ENCODE assay signal across 12 cellular contexts in genomic region chr16:88752386-88753002, GRCh38. TPM values are rescaled to one million over a fixed set of nuclear protein-coding genes. Genes with fewer than 3 reads are reported as not detected.
DNase-seq lines count a peak whose midpoint lies in the region; TF ChIP-seq lines count a peak whose summit lies in the region.
"Had no signal": no experiment of that assay in that cellular context is flagged by ENCODE, and none has a peak within 500 bp of the region (broad histone marks: within the 10 kb centered on the region; RNA-seq: fewer than 3 reads in every experiment).

No MANE protein-coding gene starts in this region.

- TF ChIP-seq CTCF in HEK293 (tag by site-specific recombination; IDR thresholded peaks at IDR 0.05) (no peak), neural progenitor cell (IDR thresholded peaks at IDR 0.05) (no peak)

- H3K9me3 Mint-ChIP-seq in activated naive CD4-positive, alpha-beta T cell treated with anti-CD3 and anti-CD28 coated beads, Interleukin-2, amount 50 U/mL, for 24 hours = no peaks in the 10 kb centered on the region
- H3K9me3 Mint-ChIP-seq in neural progenitor cell = no peaks in the 10 kb centered on the region
- H3K9me3 Mint-ChIP-seq: CD8-positive, alpha-beta T cell had no signal

- no peaks in the 10 kb centered on the region for H3K9me2 ChIP-seq in GM23248 (ENCODE audit: insufficient read depth)

- peak overlapping the region; percentile 41 for H3K27ac Mint-ChIP-seq in activated naive CD4-positive, alpha-beta T cell treated with anti-CD3 and anti-CD28 coated beads, Interleukin-2, amount 50 U/mL, for 24 hours
- peak overlapping the region; percentile 66 for H3K27ac Mint-ChIP-seq in neural progenitor cell
- H3K27ac Mint-ChIP-seq: CD8-positive, alpha-beta T cell had no signal

- H2AFZ ChIP-seq in neural progenitor cell (replicated peaks) (no peak overlapping the region), GM23248 (no peak overlapping the region)

- H3K4me3 Mint-ChIP-seq in activated naive CD4-positive, alpha-beta T cell treated with anti-CD3 and anti-CD28 coated beads, Interleukin-2, amount 50 U/mL, for 24 hours = no peak overlapping the region
- no peak overlapping the region for H3K4me3 Mint-ChIP-seq in neural progenitor cell
- H3K4me3 Mint-ChIP-seq: CD8-positive, alpha-beta T cell had no signal

- peaks cover 4% of the 10 kb centered on the region for H3K4me1 Mint-ChIP-seq in activated naive CD4-positive, alpha-beta T cell treated with anti-CD3 and anti-CD28 coated beads, Interleukin-2, amount 50 U/mL, for 24 hours
- H3K4me1 Mint-ChIP-seq in neural progenitor cell = peaks cover 10% of the 10 kb centered on the region

- CTCF ChIA-PET in HEK293 (lab: Yijun Ruan, JAX) = interaction anchor here (1.8 kb wide), 1 partner anchor 29 kb away, joined by 5 read pairs; no protein-coding TSS in a partner anchor

- no peak overlapping the region for H3K4me3 ChIP-seq in HEK293 (ENCODE audit: low read depth, low read length)
- H3K4me3 ChIP-seq in neural progenitor cell = no peak overlapping the region
- no peak overlapping the region for H3K4me3 ChIP-seq in GM23248

- H3K9me3 ChIP-seq in HEK293 (ENCODE audit: control insufficient read depth, insufficient read depth, low read depth, low read length) = no peaks in the 10 kb centered on the region
- no peaks in the 10 kb centered on the region for H3K9me3 ChIP-seq in neural progenitor cell (ENCODE audit: low read depth)
- H3K9me3 ChIP-seq in GM23248 (ENCODE audit: low read depth) = no peaks in the 10 kb centered on the region

- H4K20me1 ChIP-seq in neural progenitor cell (ENCODE audit: low read depth) = no peaks in the 10 kb centered on the region
- H4K20me1 ChIP-seq in GM23248 (ENCODE audit: insufficient read depth) = no peaks in the 10 kb centered on the region; the same call in 1 of the 2 replicates

- POLR2A ChIA-PET in HEK293 (lab: Yijun Ruan, JAX) = interaction anchor here (0.9 kb wide), 1 partner anchor 17 kb away, joined by 3 read pairs; no protein-coding TSS in a partner anchor

- no peak overlapping the region for H3K27ac ChIP-seq in HEK293 (ENCODE audit: extremely low read depth, low read depth, low read length)
- H3K27ac ChIP-seq in neural progenitor cell = no peak overlapping the region
- H3K27ac ChIP-seq in GM23248 = no peak overlapping the region

- in situ Hi-C loops in GM23248 (cut with MboI) = no loop called here

- H3K27me3 ChIP-seq in neural progenitor cell = no peaks in the 10 kb centered on the region
- H3K27me3 ChIP-seq in GM23248 (replicated peaks; ENCODE audit: insufficient read depth) = no peaks in the 10 kb centered on the region

- H3K36me3 Mint-ChIP-seq in activated naive CD4-positive, alpha-beta T cell treated with anti-CD3 and anti-CD28 coated beads, Interleukin-2, amount 50 U/mL, for 24 hours = no peaks in the 10 kb centered on the region
- no peaks in the 10 kb centered on the region for H3K36me3 Mint-ChIP-seq in neural progenitor cell
- H3K36me3 Mint-ChIP-seq: CD8-positive, alpha-beta T cell had no signal

- H3K4me2 ChIP-seq in neural progenitor cell = no peak overlapping the region
- no peak overlapping the region for H3K4me2 ChIP-seq in GM23248 (ENCODE audit: unreplicated experiment)

- no peaks in the 10 kb centered on the region for H3K27me3 Mint-ChIP-seq in activated naive CD4-positive, alpha-beta T cell treated with anti-CD3 and anti-CD28 coated beads, Interleukin-2, amount 50 U/mL, for 24 hours
- no peaks in the 10 kb centered on the region for H3K27me3 Mint-ChIP-seq in neural progenitor cell (ENCODE audit: insufficient read depth, low read depth)

- H3F3A ChIP-seq in neural progenitor cell (ENCODE audit: low read depth) (peaks cover 5% of the 10 kb centered on the region), GM23248 (ENCODE audit: insufficient read depth) (no peaks in the 10 kb centered on the region)

- no peaks in the 10 kb centered on the region for H3K4me1 ChIP-seq in HEK293 (ENCODE audit: control insufficient read depth, insufficient read depth, low read length)
- H3K4me1 ChIP-seq in neural progenitor cell = no peaks in the 10 kb centered on the region
- H3K4me1 ChIP-seq in GM23248 (ENCODE audit: insufficient read depth) = peaks cover 25% of the 10 kb centered on the region

- H3K79me2 ChIP-seq in neural progenitor cell (ENCODE audit: low read depth) (no peaks in the 10 kb centered on the region), GM23248 (ENCODE audit: insufficient read depth) (peaks cover 97% of the 10 kb centered on the region)

- peaks cover 0 to 4% of the 10 kb centered on the region in 2 experiments; a peak in 1 of 3 replicates for H3K36me3 ChIP-seq in HEK293 (ENCODE audit: control insufficient read depth in 2 of 2, insufficient read depth in 1 of 2, low read length in 2 of 2)
- H3K36me3 ChIP-seq in neural progenitor cell = no peaks in the 10 kb centered on the region
- H3K36me3 ChIP-seq in GM23248 (ENCODE audit: low read depth) = no peaks in the 10 kb centered on the region

- no peak for DNase-seq in activated naive CD4-positive, alpha-beta T cell treated with Interleukin-2 at 50 U/mL for 16 hours
- DNase-seq in neural progenitor cell (ENCODE audit: low spot score) (no peak), nucleus accumbens (lab: John Stamatoyannopoulos, UW) (no peak), GM23248 (no peak)
- DNase-seq in activated CD4-positive, alpha-beta T cell treated with anti-CD3 and anti-CD28 coated beads, Interleukin-2, amount 50 U/mL, for 1 hour = no peak
- DNase-seq: Calu3; CD8-positive, alpha-beta T cell; DMS79 treated with DMSO at 0.1 percent for 48 hours; GF-D8; GOT3 had no signal

- H3K9ac ChIP-seq in neural progenitor cell (no peak overlapping the region), GM23248 (no peak overlapping the region)

- 91 to 95% methylated on average over 13 to 16 of the region's 16 CpGs for WGBS in GM23248 (ENCODE audit: low coverage in 1 of 2, low lambda C conversion rate in 2 of 2, missing lambda C conversion rate in 2 of 2), 2 experiments

TF ChIP-seq in HEK293, 187 proteins besides CTCF, POLR2A, EP300 and RAD21:
- TF ChIP-seq KLF17 (tag by site-specific recombination; IDR thresholded peaks at IDR 0.05) (no peak), ZSCAN30 (tag by site-specific recombination; IDR thresholded peaks at IDR 0.05) (no peak), MZF1 (tag by site-specific recombination; IDR thresholded peaks at IDR 0.05; ENCODE audit: borderline replicate concordance) (no peak), YY2 (tag by site-specific recombination; IDR thresholded peaks at IDR 0.05) (no peak), ZNF449 (tag by site-specific recombination; IDR thresholded peaks at IDR 0.05) (peak; percentile 96), ZNF510 (tag by site-specific recombination; IDR thresholded peaks at IDR 0.05; ENCODE audit: insufficient replicate concordance) (no peak), GLIS2 (tag by site-specific recombination; IDR thresholded peaks at IDR 0.05) (0 out of 2 replicates have a peak, but pooled peaks have one; percentile 16)

RNA-seq across cellular contexts. Expression of gene PIEZO1, which starts 32.5 kb away (rescaled TPM):
- total RNA-seq in neural progenitor cell (ENCODE audit: low replicate concordance) = 5.5 and 26.9 TPM in 2 replicates
- 223 and 294 TPM in 2 replicates for total RNA-seq in GM23248 (2014; rRNA removed; shearing (Covaris generic))
- polyA plus RNA-seq in GM23248 (2016; fragmentation: Nextera tagmentation; extraction: Ambion mirVana) = 89.7 and 95.3 TPM in 2 replicates

RNA-seq across cellular contexts. Expression of gene CTU2, which starts 46.2 kb away (rescaled TPM):
- 4.7 and 11.0 TPM in 2 replicates for total RNA-seq in neural progenitor cell (ENCODE audit: low replicate concordance)
- 20.4 and 22.3 TPM in 2 replicates for total RNA-seq in GM23248 (2014; rRNA removed; shearing (Covaris generic))
- 16.1 and 17.1 TPM in 2 replicates for polyA plus RNA-seq in GM23248 (2016; fragmentation: Nextera tagmentation; extraction: Ambion mirVana)

RNA-seq across cellular contexts. Expression of gene RNF166, which starts 46.3 kb away (rescaled TPM):
- 11.1 and 30.1 TPM in 2 replicates for total RNA-seq in neural progenitor cell (ENCODE audit: low replicate concordance)
- total RNA-seq in GM23248 (2014; rRNA removed; shearing (Covaris generic)) = 13.7 and 14.6 TPM in 2 replicates
- polyA plus RNA-seq in GM23248 (2016; fragmentation: Nextera tagmentation; extraction: Ambion mirVana) = 8.2 and 8.9 TPM in 2 replicates

RNA-seq across cellular contexts. Expression of gene CDT1, which starts 51.1 kb away (rescaled TPM):
- 7.8 and 57.9 TPM in 2 replicates for total RNA-seq in neural progenitor cell (ENCODE audit: low replicate concordance)
- total RNA-seq in GM23248 (2014; rRNA removed; shearing (Covaris generic)) = 11.3 and 14.2 TPM in 2 replicates
- 5.4 and 5.9 TPM in 2 replicates for polyA plus RNA-seq in GM23248 (2016; fragmentation: Nextera tagmentation; extraction: Ambion mirVana)

RNA-seq across cellular contexts. Expression of gene APRT, which starts 59.2 kb away (rescaled TPM):
- 53.4 and 150 TPM in 2 replicates for total RNA-seq in neural progenitor cell (ENCODE audit: low replicate concordance)
- total RNA-seq in GM23248 (2014; rRNA removed; shearing (Covaris generic)) = 105 and 150 TPM in 2 replicates
- 224 and 226 TPM in 2 replicates for polyA plus RNA-seq in GM23248 (2016; fragmentation: Nextera tagmentation; extraction: Ambion mirVana)
